13 cellular contexts compared by ENCODE assay signal in genomic region chr16:11633113-11633512, GRCh38. TPM values are rescaled to one million over a fixed set of nuclear protein-coding genes. Genes with fewer than 3 reads are reported as not detected.
DNase-seq lines count a peak whose midpoint lies in the region; ATAC-seq and TF ChIP-seq lines count a peak whose summit lies in the region.
"Had no signal": no experiment of that assay in that cellular context is flagged by ENCODE, and none has a peak within 500 bp of the region (broad histone marks: within the 10 kb centered on the region; RNA-seq: fewer than 3 reads in every experiment).

No MANE protein-coding gene starts in this region.

- H3K9ac ChIP-seq in BLaER1 (no peak overlapping the region), H9 (ENCODE audit: extremely low read depth, insufficient read length, low read length) (no peak overlapping the region)

- H3K4me1 ChIP-seq in BLaER1: peaks cover 62% of the 10 kb centered on the region
- peaks cover 6 to 9% of the 10 kb centered on the region in 2 donors for H3K4me1 ChIP-seq in ascending aorta
- peaks cover 39% of the 10 kb centered on the region for H3K4me1 ChIP-seq in lower lobe of right lung
- peaks cover 3% of the 10 kb centered on the region; the same call in 1 of the 2 replicates for H3K4me1 ChIP-seq in H9 (ENCODE audit: insufficient read depth, low read length)

- ATAC-seq in lower lobe of right lung: no peak
- no peak for ATAC-seq in HG02885 (IDR thresholded peaks at IDR 0.05; ENCODE audit: poor library complexity, unreplicated experiment)
- no peak for ATAC-seq in HG03139 (IDR thresholded peaks at IDR 0.05; ENCODE audit: unreplicated experiment)

- intact Hi-C loops in ascending aorta (cut with DNase I) (no loop called here), lower lobe of right lung (cut with DNase I) (no loop called here)

- no peak overlapping the region for H3K4me3 Mint-ChIP-seq in H9
- H3K4me3 Mint-ChIP-seq: activated CD4-positive, alpha-beta memory T cell treated with anti-CD3 and anti-CD28 coated beads for 36 hours had no signal

- no peak overlapping the region for H3K23ac ChIP-seq in H9 (ENCODE audit: insufficient read length, low read depth, low read length)

- H2AK5ac ChIP-seq in H9 (ENCODE audit: insufficient read length, low read length): no peak overlapping the region

- no peaks in the 10 kb centered on the region; a peak in 1 of 5 replicates for H3K9me3 Mint-ChIP-seq in H9
- H3K9me3 Mint-ChIP-seq: activated CD4-positive, alpha-beta memory T cell treated with anti-CD3 and anti-CD28 coated beads for 36 hours had no signal

- no peaks in the 10 kb centered on the region for H3K79me1 ChIP-seq in H9 (ENCODE audit: insufficient read depth, low read depth, low read length, poor library complexity, severe bottlenecking)

- no peaks in the 10 kb centered on the region for H3K36me3 Mint-ChIP-seq in H9 (ENCODE audit: insufficient read depth in 1 of 3, low read depth in 3 of 3)
- H3K36me3 Mint-ChIP-seq: activated CD4-positive, alpha-beta memory T cell treated with anti-CD3 and anti-CD28 coated beads for 36 hours had no signal

- no peak overlapping the region for H4K5ac ChIP-seq in H9 (ENCODE audit: insufficient read length, low read depth, low read length)

- H3K27me3 ChIP-seq in BLaER1 (no peaks in the 10 kb centered on the region), ascending aorta (no peaks in the 10 kb centered on the region), lower lobe of right lung (ENCODE audit: low read depth) (no peaks in the 10 kb centered on the region), H9 (ENCODE audit: insufficient read depth, low read length) (no peaks in the 10 kb centered on the region)
- H3K27me3 ChIP-seq: Peyer's patch had no signal

- H3K4ac ChIP-seq in H9 (ENCODE audit: low read depth, low read length): no peak overlapping the region

- peaks cover 3% of the 10 kb centered on the region for H3K23me2 ChIP-seq in H9 (ENCODE audit: insufficient read length, low read depth, low read length, poor library complexity, severe bottlenecking)

- H2BK5ac ChIP-seq in H9 (ENCODE audit: insufficient read length, low read length): no peak overlapping the region

- no peak overlapping the region for H2BK20ac ChIP-seq in H9 (ENCODE audit: low read depth, low read length, poor library complexity, severe bottlenecking)

- no peak overlapping the region for H3K27ac Mint-ChIP-seq in H9
- H3K27ac Mint-ChIP-seq: activated CD4-positive, alpha-beta memory T cell treated with anti-CD3 and anti-CD28 coated beads for 36 hours had no signal

- no peak overlapping the region for H2AFZ ChIP-seq in H9 (ENCODE audit: low read length)

- no peak overlapping the region for H3K56ac ChIP-seq in H9 (ENCODE audit: insufficient read length, low read depth, low read length)

- peaks cover 4% of the 10 kb centered on the region for H3K27me3 Mint-ChIP-seq in H9 (ENCODE audit: low read depth)
- H3K27me3 Mint-ChIP-seq: activated CD4-positive, alpha-beta memory T cell treated with anti-CD3 and anti-CD28 coated beads for 36 hours had no signal

- H2BK120ac ChIP-seq in H9 (ENCODE audit: low read depth, low read length, poor library complexity, severe bottlenecking): no peak overlapping the region

- H3K4me3 ChIP-seq in BLaER1 (no peak overlapping the region), ascending aorta (no peak overlapping the region), lower lobe of right lung (no peak overlapping the region), skin epidermis (no peak overlapping the region)
- H3K4me3 ChIP-seq: Peyer's patch had no signal

- no peak overlapping the region for H3T11ph ChIP-seq in H9 (ENCODE audit: low read length)

- peak overlapping the region; percentile 89 for H3K4me2 ChIP-seq in BLaER1
- no peak overlapping the region for H3K4me2 ChIP-seq in H9 (ENCODE audit: insufficient read depth, insufficient read length, low read length)

- no peak overlapping the region for H2BK12ac ChIP-seq in H9 (ENCODE audit: insufficient read length, low read depth, low read length)

- H2BK15ac ChIP-seq in H9 (ENCODE audit: low read depth, low read length): no peak overlapping the region

- peak overlapping the region; percentile 72; the same call in 1 of the 2 replicates for H3K27ac ChIP-seq in BLaER1
- H3K27ac ChIP-seq in ascending aorta: peak overlapping the region; percentile 58 to 74
- peak overlapping the region; percentile 77 for H3K27ac ChIP-seq in lower lobe of right lung
- peak overlapping the region in 18 of 21 experiments; percentile 18 to 82 (median 66) for H3K27ac ChIP-seq in skin epidermis
- H3K27ac ChIP-seq in H9 (ENCODE audit: insufficient read length, low read depth, low read length): no peak overlapping the region

- no peaks in the 10 kb centered on the region for H3K9me3 ChIP-seq in BLaER1
- no peaks in the 10 kb centered on the region for H3K9me3 ChIP-seq in ascending aorta
- no peaks in the 10 kb centered on the region for H3K9me3 ChIP-seq in lower lobe of right lung
- no peaks in the 10 kb centered on the region for H3K9me3 ChIP-seq in H9 (ENCODE audit: control insufficient read depth, low read depth, low read length)
- H3K9me3 ChIP-seq: Peyer's patch had no signal

- TF ChIP-seq CTCF in ascending aorta (IDR thresholded peaks at IDR 0.05): no peak
- TF ChIP-seq CTCF in lower lobe of right lung (IDR thresholded peaks at IDR 0.05): no peak
- TF ChIP-seq CTCF in H9 (conservative IDR thresholded peaks at IDR 0.05): no peak

- H3K36me3 ChIP-seq in BLaER1 (no peaks in the 10 kb centered on the region), ascending aorta (no peaks in the 10 kb centered on the region), lower lobe of right lung (no peaks in the 10 kb centered on the region)
- H3K36me3 ChIP-seq: Peyer's patch had no signal

- no peaks in the 10 kb centered on the region for H3K79me2 ChIP-seq in H9 (ENCODE audit: insufficient read depth, low read length)

- no peak overlapping the region for H3K14ac ChIP-seq in H9 (ENCODE audit: insufficient read depth, low read length)

- H3K4me1 Mint-ChIP-seq in H9: peaks cover 30 to 49% of the 10 kb centered on the region in 2 experiments

- no CpG with 5 or more reads among the region's 3 CpGs for WGBS in H9 (ENCODE audit: extremely low coverage, insufficient read length, low lambda C conversion rate)

- DNase-seq in ascending aorta (ENCODE audit: low spot score in 2 of 2): no peak
- no peak for DNase-seq in lower lobe of right lung
- no peak for DNase-seq in H9
- no peak for DNase-seq in NCI-H2227 treated with DMSO at 0.1 percent for 48 hours (lab: John Stamatoyannopoulos, UW)
- DNase-seq: activated CD4-positive, alpha-beta memory T cell treated with anti-CD3 and anti-CD28 coated beads for 36 hours; NCI-H2107; stimulated activated CD4-positive, alpha-beta T cell treated with anti-CD3 and anti-CD28 coated beads, Interleukin-4, amount 100 ng/mL, for 1 hour; stimulated activated CD8-positive, alpha-beta memory T cell treated with anti-CD3 and anti-CD28 coated beads, Interleukin-4, amount 100 ng/mL, for 48 hours had no signal

- no peak overlapping the region for H4K8ac ChIP-seq in H9 (replicated peaks; ENCODE audit: insufficient read length, low read depth, low read length)

- H4K20me1 ChIP-seq in BLaER1: no peaks in the 10 kb centered on the region
- no peaks in the 10 kb centered on the region for H4K20me1 ChIP-seq in H9 (ENCODE audit: control insufficient read depth, insufficient read depth, insufficient read length)

- H3K18ac ChIP-seq in H9 (ENCODE audit: insufficient read length, low read depth, low read length): no peak overlapping the region

- no peak overlapping the region for H4K91ac ChIP-seq in H9 (ENCODE audit: insufficient read length, low read depth, low read length)

RNA-seq across cellular contexts. Expression of gene SNN, which starts 35.1 kb away (rescaled TPM):
- total RNA-seq in ascending aorta: 2.1 TPM
- 25.5 TPM for total RNA-seq in lower lobe of right lung
- total RNA-seq in H9 (2021): 43.9 and 44.2 TPM in 2 replicates

RNA-seq across cellular contexts. Expression of gene LITAF, which starts 46.4 kb away (rescaled TPM):
- total RNA-seq in ascending aorta (40.7 TPM), lower lobe of right lung (281 TPM), H9 (2021) (249 and 265 TPM in 2 replicates)
